In the genomic region with DNA sequence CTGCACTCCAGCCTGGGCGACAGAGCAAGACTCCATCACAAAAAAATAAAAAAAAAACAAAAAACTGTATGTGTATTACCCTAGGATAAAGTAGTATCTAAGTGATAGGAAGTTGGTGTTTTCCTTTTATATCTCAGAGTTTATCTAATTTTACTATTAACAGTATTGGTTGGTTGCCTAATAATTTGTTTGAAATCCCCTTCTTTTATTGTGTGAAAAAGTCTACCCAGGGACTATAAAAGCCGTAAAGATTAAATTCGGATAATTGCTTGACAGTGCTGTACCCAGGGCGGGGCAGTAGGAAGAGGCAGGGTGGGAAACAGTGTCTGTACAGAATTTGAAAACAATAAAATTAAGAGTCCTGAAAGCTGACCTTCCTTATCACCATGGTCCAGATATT, we compare ENCODE assay signal across 15 cellular contexts.
DNase-seq lines count a peak whose midpoint lies in the region; ATAC-seq and TF ChIP-seq lines count a peak whose summit lies in the region.
"Had no signal": no experiment of that assay in that cellular context is flagged by ENCODE, and none has a peak within 500 bp of the region (broad histone marks: within the 10 kb centered on the region; RNA-seq: fewer than 3 reads in every experiment).

No MANE protein-coding gene starts in this region.

- 71% methylated on average over 4 of the region's 4 CpGs for WGBS in prostate gland

- POLR2A ChIA-PET in Panc1 (lab: Charles Lee), result no interaction called here

- no peak for DNase-seq in Panc1 (ENCODE audit: low read depth, low spot score)
- DNase-seq in caudate nucleus (lab: John Stamatoyannopoulos, UW), result no peak
- no peak for DNase-seq in prostate gland (ENCODE audit: low spot score)
- no peak for DNase-seq in NCI-H1105 (lab: John Stamatoyannopoulos, UW)
- DNase-seq in EL, result no peak
- DNase-seq: Calu3; CD4-positive, alpha-beta memory T cell; COR-L47; DMS53; DMS79 treated with DMSO at 0.1 percent for 48 hours; H9; HFFc6 had no signal

- no peak for ATAC-seq in Panc1
- ATAC-seq in HG02678 (IDR thresholded peaks at IDR 0.05; ENCODE audit: unreplicated experiment), result no peak
- ATAC-seq: HCT116 had no signal

- in situ Hi-C loops in Panc1 (cut with HindIII; ENCODE audit: low pct_unique_long_range_greater_than_20kb, low sequenced_read_pairs), result no loop called here

- BruUV-seq in Panc1 (replicated peaks; lab: Mats Ljungman, UMichigan), result no TSS peak

- H3K4me1 ChIP-seq in Panc1 (ENCODE audit: control insufficient read depth, insufficient read depth, low read length), result peaks cover 71% of the 10 kb centered on the region
- H3K4me1 ChIP-seq in prostate gland (replicated peaks), result no peaks in the 10 kb centered on the region

- TF ChIP-seq CTCF in Panc1 (IDR thresholded peaks at IDR 0.05), result no peak
- TF ChIP-seq CTCF in prostate gland (IDR thresholded peaks at IDR 0.05), result no peak

- TF ChIP-seq POLR2A in prostate gland (IDR thresholded peaks at IDR 0.05), result no peak

- no peaks in the 10 kb centered on the region for H3K27me3 ChIP-seq in Panc1 (ENCODE audit: control insufficient read depth, insufficient read depth, low read length)
- no peaks in the 10 kb centered on the region for H3K27me3 ChIP-seq in prostate gland (replicated peaks; ENCODE audit: insufficient read depth)

- H3K4me3 ChIP-seq in Panc1 (ENCODE audit: low read depth in 2 of 2, low read length in 2 of 2), result no peak overlapping the region
- no peak overlapping the region for H3K4me3 ChIP-seq in prostate gland
- H3K4me3 ChIP-seq: GM23338 had no signal

- H3K27ac ChIP-seq in Panc1 (ENCODE audit: low read length), result peak overlapping the region; percentile 45; the same call in 1 of the 2 replicates
- peak overlapping the region; percentile 38 for H3K27ac ChIP-seq in caudate nucleus (ENCODE audit: low read depth, low read length)
- H3K27ac ChIP-seq in prostate gland, result peak overlapping the region; percentile 3 to 57

- no peaks in the 10 kb centered on the region for H3K9me3 ChIP-seq in Panc1 (ENCODE audit: control insufficient read depth, insufficient read depth, low read depth, low read length)
- H3K9me3 ChIP-seq in prostate gland, result no peaks in the 10 kb centered on the region

- intact Hi-C loops in Panc1 (cut with micrococcal nuclease; ENCODE audit: unreplicated experiment), result no loop called here
- intact Hi-C loops in prostate gland (cut with DNase I), result no loop called here

- CTCF ChIA-PET in Panc1 (lab: Charles Lee), result no interaction called here

- H3K36me3 ChIP-seq in Panc1 (ENCODE audit: control insufficient read depth, insufficient read depth, low read length), result no peaks in the 10 kb centered on the region
- no peaks in the 10 kb centered on the region for H3K36me3 ChIP-seq in prostate gland
